ENCODE assay signal across 7 cellular contexts in genomic region chr15:27433604-27434003, GRCh38.
"Had no signal": no experiment of that assay in that cellular context is flagged by ENCODE, and none has a peak within 500 bp of the region (broad histone marks: within the 10 kb centered on the region; RNA-seq: fewer than 3 reads in every experiment).

No MANE protein-coding gene starts in this region.

- FAIRE-seq: HTR-8/SVneo had no signal

- H3K27me3 Mint-ChIP-seq: IgD-negative memory B cell had no signal

- H3K27ac ChIP-seq: HL-60, KMS-11 had no signal

- H3K4me1 Mint-ChIP-seq: IgD-negative memory B cell had no signal

- H3K4me3 Mint-ChIP-seq: IgD-negative memory B cell had no signal

- H3K27ac Mint-ChIP-seq: IgD-negative memory B cell had no signal

- H3K4me2 ChIP-seq: KMS-11 had no signal

- DNase-seq: IMR-90, KBM-7, KG1 had no signal

- H3K9ac ChIP-seq: KMS-11 had no signal
